Comparison of ENCODE assay signal across 1 cellular context in the genomic region with DNA sequence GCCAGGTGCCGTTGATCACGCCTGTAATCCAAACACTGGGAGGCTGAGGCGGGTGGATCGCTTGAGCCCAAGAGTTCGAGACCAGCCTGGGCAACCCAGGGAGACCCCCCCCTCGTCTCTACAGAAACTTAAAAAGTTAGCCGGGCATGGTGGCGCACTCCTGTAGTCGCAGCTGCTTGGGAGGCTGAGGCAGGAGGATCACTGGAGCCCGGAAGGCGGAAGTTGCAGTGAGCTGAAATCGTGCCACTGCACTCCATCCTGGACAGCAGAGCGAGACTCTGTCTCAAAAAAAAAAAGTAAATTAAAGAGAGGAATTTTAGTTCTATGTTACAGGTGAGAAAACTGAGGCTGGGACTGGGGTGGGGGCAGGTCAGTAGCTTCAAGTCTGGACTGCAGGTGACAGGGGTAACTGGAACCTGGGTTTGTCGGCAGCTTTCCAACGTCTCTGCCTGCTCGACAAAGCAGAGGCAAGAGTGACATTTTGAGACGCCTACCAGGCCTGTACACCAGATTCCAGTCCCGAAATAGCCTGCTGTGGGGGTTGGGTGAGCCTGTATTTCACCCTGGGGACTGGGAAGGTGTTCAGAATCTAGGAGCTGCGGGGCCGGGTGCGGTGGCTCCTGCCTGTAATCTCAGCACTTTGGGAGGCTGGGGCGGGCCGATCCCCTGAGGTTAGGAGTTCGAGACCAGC.
TF ChIP-seq lines count a peak whose summit lies in the region.

No MANE protein-coding gene starts in this region.

TF ChIP-seq in A549, 52 proteins besides CTCF, POLR2A, EP300 and RAD21 (continued from another document):
- TF ChIP-seq HMGXB4 (CRISPR knock-in tag; IDR thresholded peaks at IDR 0.05; ENCODE audit: borderline replicate concordance) (no peak), RARB (CRISPR knock-in tag; IDR thresholded peaks at IDR 0.05) (no peak), CHD2 (IDR thresholded peaks at IDR 0.05; ENCODE audit: low read length, partially characterized antibody) (no peak), MAFK (IDR thresholded peaks at IDR 0.05; ENCODE audit: partially characterized antibody) (no peak), SREBF2 (IDR thresholded peaks at IDR 0.05) (no peak), ZNF302 (CRISPR knock-in tag; IDR thresholded peaks at IDR 0.05) (no peak), FOXS1 (CRISPR knock-in tag; IDR thresholded peaks at IDR 0.05) (no peak), TP53 (CRISPR knock-in tag; IDR thresholded peaks at IDR 0.05) (no peak), EHF (CRISPR knock-in tag; IDR thresholded peaks at IDR 0.05) (no peak), PHF8 (IDR thresholded peaks at IDR 0.05; ENCODE audit: borderline replicate concordance, low read depth) (no peak), ESRRA (IDR thresholded peaks at IDR 0.05; ENCODE audit: borderline replicate concordance, low read length) (no peak), TFCP2L1 (CRISPR knock-in tag; IDR thresholded peaks at IDR 0.05) (no peak), ZFP36 (IDR thresholded peaks at IDR 0.05; ENCODE audit: borderline replicate concordance, partially characterized antibody) (no peak), FOSL2 (IDR thresholded peaks at IDR 0.05) (no peak), FOSL2 (CRISPR knock-in tag; IDR thresholded peaks at IDR 0.05) (no peak)
- TF ChIP-seq, protein P1, sequence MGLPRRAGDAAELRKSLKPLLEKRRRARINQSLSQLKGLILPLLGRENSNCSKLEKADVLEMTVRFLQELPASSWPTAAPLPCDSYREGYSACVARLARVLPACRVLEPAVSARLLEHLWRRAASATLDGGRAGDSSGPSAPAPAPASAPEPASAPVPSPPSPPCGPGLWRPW (IDR thresholded peaks at IDR 0.05) = no peak
- TF ChIP-seq, protein P2, sequence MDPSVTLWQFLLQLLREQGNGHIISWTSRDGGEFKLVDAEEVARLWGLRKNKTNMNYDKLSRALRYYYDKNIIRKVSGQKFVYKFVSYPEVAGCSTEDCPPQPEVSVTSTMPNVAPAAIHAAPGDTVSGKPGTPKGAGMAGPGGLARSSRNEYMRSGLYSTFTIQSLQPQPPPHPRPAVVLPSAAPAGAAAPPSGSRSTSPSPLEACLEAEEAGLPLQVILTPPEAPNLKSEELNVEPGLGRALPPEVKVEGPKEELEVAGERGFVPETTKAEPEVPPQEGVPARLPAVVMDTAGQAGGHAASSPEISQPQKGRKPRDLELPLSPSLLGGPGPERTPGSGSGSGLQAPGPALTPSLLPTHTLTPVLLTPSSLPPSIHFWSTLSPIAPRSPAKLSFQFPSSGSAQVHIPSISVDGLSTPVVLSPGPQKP (IDR thresholded peaks at IDR 0.05; ENCODE audit: low read depth, low read length) = no peak
